10 cellular contexts compared by ENCODE assay signal in the genomic region with DNA sequence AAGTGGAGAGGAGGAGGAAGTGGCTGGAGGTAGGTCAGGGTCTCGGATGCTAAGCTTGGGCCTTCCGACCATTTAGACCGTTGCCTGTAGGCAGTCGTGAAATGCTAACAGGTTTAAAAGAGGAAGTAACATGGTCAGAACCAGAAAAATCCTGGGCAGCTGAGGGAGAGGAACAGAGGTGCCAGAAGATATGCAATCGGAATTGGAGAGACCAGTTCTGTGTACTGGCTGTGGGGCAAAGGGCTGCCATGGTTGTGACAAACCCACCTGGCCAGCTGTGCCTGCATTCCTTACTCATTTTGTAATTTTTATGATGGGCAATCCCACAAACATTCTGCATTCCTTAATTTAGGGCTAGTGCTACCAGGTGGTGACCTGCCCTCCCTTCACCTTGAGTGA. TPM values are rescaled to one million over a fixed set of nuclear protein-coding genes. Genes with fewer than 3 reads are reported as not detected.
A peak's percentile ranks its signal among the peaks of the same experiment; 100 is the strongest.
DNase-seq lines count a peak whose midpoint lies in the region; ATAC-seq and TF ChIP-seq lines count a peak whose summit lies in the region.
"Had no signal": no experiment of that assay in that cellular context is flagged by ENCODE, and none has a peak within 500 bp of the region (broad histone marks: within the 10 kb centered on the region; RNA-seq: fewer than 3 reads in every experiment).

No MANE protein-coding gene starts in this region.

- no peak for DNase-seq in RWPE2 (ENCODE audit: low spot score)
- DNase-seq in natural killer cell: no peak
- DNase-seq in NCI-H1694 treated with DMSO at 0.1 percent for 48 hours (lab: John Stamatoyannopoulos, UW): no peak
- no peak for DNase-seq in NK-92 (lab: John Stamatoyannopoulos, UW; ENCODE audit: unreplicated experiment)
- DNase-seq: NCI-H1930 had no signal

- H3K4me3 Mint-ChIP-seq in natural killer cell: peak overlapping the region; percentile 88

- TF ChIP-seq CTCF in RWPE2 (IDR thresholded peaks at IDR 0.05; ENCODE audit: poor library complexity, severe bottlenecking) (no peak), natural killer cell (IDR thresholded peaks at IDR 0.05) (no peak)

- ATAC-seq in GM18511 (IDR thresholded peaks at IDR 0.05; ENCODE audit: unreplicated experiment) (peak; percentile 46), HG02623 (IDR thresholded peaks at IDR 0.05; ENCODE audit: unreplicated experiment) (peak; percentile 31), RWPE2 (ENCODE audit: low read depth) (no peak), natural killer cell (no peak), GM21515 (IDR thresholded peaks at IDR 0.05; ENCODE audit: unreplicated experiment) (no peak), HG03135 (IDR thresholded peaks at IDR 0.05; ENCODE audit: unreplicated experiment) (no peak)

- intact Hi-C loops in natural killer cell (cut with micrococcal nuclease): loop anchor here (1.0 kb wide), 1 partner anchor 34 kb away; no protein-coding TSS in a partner anchor

- no peaks in the 10 kb centered on the region for H3K9me3 Mint-ChIP-seq in natural killer cell
- H3K9me3 Mint-ChIP-seq: activated T-helper 1 cell treated with anti-CD3 and anti-CD28 coated beads, Interleukin-12 subunit alpha, Interleukin-12 subunit beta, Interleukin-2, Interleukin-4 antibody, amounts not matched to agents 30 ng/mL and 10 ng/mL and 1 ng/mL, durations not matched to agents 14 hours and 24 hours and 36 hours had no signal

- H3K36me3 ChIP-seq in RWPE2 (ENCODE audit: low read depth): peaks cover 89% of the 10 kb centered on the region

- no peak overlapping the region for H3K4me3 ChIP-seq in RWPE2 (ENCODE audit: severe bottlenecking)

- H3K27me3 Mint-ChIP-seq in natural killer cell (ENCODE audit: low read depth in 2 of 2): no peaks in the 10 kb centered on the region

- peak overlapping the region; percentile 66 for H3K27ac ChIP-seq in RWPE2 (ENCODE audit: poor library complexity, severe bottlenecking)

- H3K4me1 Mint-ChIP-seq in natural killer cell: peaks cover 74 to 87% of the 10 kb centered on the region in 2 donors

- peak overlapping the region; percentile 97 to 98 for H3K27ac Mint-ChIP-seq in natural killer cell

- H3K36me3 Mint-ChIP-seq in natural killer cell: peaks cover 28% of the 10 kb centered on the region

- peaks cover 31% of the 10 kb centered on the region for H3K4me1 ChIP-seq in RWPE2 (ENCODE audit: insufficient read depth, poor library complexity, severe bottlenecking)

- no peaks in the 10 kb centered on the region for H3K27me3 ChIP-seq in RWPE2 (ENCODE audit: insufficient read depth, poor library complexity, severe bottlenecking)

- H3K9me3 ChIP-seq in RWPE2 (ENCODE audit: severe bottlenecking): no peaks in the 10 kb centered on the region

RNA-seq across cellular contexts. Expression of a gene that starts 37.3 kb away (rescaled TPM):
- total RNA-seq in natural killer cell: 100 to 1,000 TPM; 122 to 143 (median 128) TPM

RNA-seq across cellular contexts. Expression of a gene that starts 53.4 kb away (rescaled TPM):
- total RNA-seq in natural killer cell: 10 to 100 TPM; 21.9 to 23.2 (median 22.1) TPM

Comparison
In these comparisons a context has a peak if more than half of its experiments do, and no peak if none do; other contexts are left out.
1. ATAC-seq: peak in GM18511 (single experiment) and HG02623 (single experiment); none in RWPE2 (single experiment), natural killer cell (0 of 3), GM21515 (single experiment) and HG03135 (single experiment).